10 cellular contexts compared by ENCODE assay signal in the genomic region with DNA sequence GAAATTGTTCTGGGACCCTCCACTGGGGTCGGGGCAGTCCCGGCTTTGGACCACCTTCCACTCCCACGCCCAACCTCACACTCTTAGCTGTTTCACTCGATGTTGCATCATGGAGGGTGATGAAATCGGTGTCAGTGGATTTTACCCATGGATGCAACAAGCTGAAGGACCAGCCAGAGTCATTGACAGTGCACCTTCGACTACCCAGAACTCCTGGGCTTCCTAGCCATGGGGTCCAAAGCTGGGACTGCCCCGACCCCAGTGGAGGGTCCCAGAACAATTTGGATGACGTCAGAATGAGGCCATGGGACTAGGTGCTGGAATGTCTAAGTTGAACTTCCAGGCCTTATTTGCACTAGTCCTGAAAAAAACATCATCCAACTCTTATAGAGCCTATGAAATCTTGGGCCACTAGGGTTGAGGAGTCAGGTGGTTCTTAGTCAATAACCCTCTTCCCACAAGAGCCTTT. TPM values are rescaled to one million over a fixed set of nuclear protein-coding genes. Genes with fewer than 3 reads are reported as not detected.
DNase-seq lines count a peak whose midpoint lies in the region; ATAC-seq and TF ChIP-seq lines count a peak whose summit lies in the region.
"Had no signal": no experiment of that assay in that cellular context is flagged by ENCODE, and none has a peak within 500 bp of the region (broad histone marks: within the 10 kb centered on the region; RNA-seq: fewer than 3 reads in every experiment).

No MANE protein-coding gene starts in this region.

- 80 to 86% methylated on average over 8 of the region's 8 CpGs for WGBS in lower leg skin, 2 donors

- H3K36me3 Mint-ChIP-seq in activated CD4-positive, alpha-beta T cell treated with anti-CD3 and anti-CD28 coated beads, Interleukin-2, amount 10 ng/mL, durations not matched to agents 24 days and 14 days (ENCODE audit: low read depth), result peaks cover 25% of the 10 kb centered on the region
- H3K36me3 Mint-ChIP-seq in activated CD8-positive, alpha-beta T cell treated with anti-CD3 and anti-CD28 coated beads for 36 hours (ENCODE audit: low read depth), result peaks cover 18% of the 10 kb centered on the region

- no peaks in the 10 kb centered on the region for H3K9me3 ChIP-seq in neutrophil
- H3K9me3 ChIP-seq: A549, lower lobe of right lung had no signal

- H3K4me3 Mint-ChIP-seq in activated CD4-positive, alpha-beta T cell treated with anti-CD3 and anti-CD28 coated beads, Interleukin-2, amount 10 ng/mL, durations not matched to agents 24 days and 14 days, result peak overlapping the region; percentile 95
- H3K4me3 Mint-ChIP-seq in activated CD8-positive, alpha-beta T cell treated with anti-CD3 and anti-CD28 coated beads for 36 hours, result peak overlapping the region; percentile 79

- peak overlapping the region; percentile 100 for H3K27ac Mint-ChIP-seq in activated CD4-positive, alpha-beta T cell treated with anti-CD3 and anti-CD28 coated beads, Interleukin-2, amount 10 ng/mL, durations not matched to agents 24 days and 14 days
- H3K27ac Mint-ChIP-seq in activated CD8-positive, alpha-beta T cell treated with anti-CD3 and anti-CD28 coated beads for 36 hours, result peak overlapping the region; percentile 98

- peaks cover 19% of the 10 kb centered on the region for H3K36me3 ChIP-seq in neutrophil

- peak overlapping the region; percentile 59 for H3K27ac ChIP-seq in neutrophil
- H3K27ac ChIP-seq: A549, lower lobe of right lung had no signal

- H3K27me3 ChIP-seq in neutrophil, result no peaks in the 10 kb centered on the region

- no peak for ATAC-seq in activated CD8-positive, alpha-beta T cell treated with anti-CD3 and anti-CD28 coated beads for 36 hours
- no peak for ATAC-seq in HG02623 (IDR thresholded peaks at IDR 0.05; ENCODE audit: unreplicated experiment)
- ATAC-seq: A549, lower lobe of right lung, sciatic nerve had no signal

- H3K9me3 Mint-ChIP-seq in activated CD4-positive, alpha-beta T cell treated with anti-CD3 and anti-CD28 coated beads, Interleukin-2, amount 10 ng/mL, durations not matched to agents 24 days and 14 days, result no peaks in the 10 kb centered on the region
- no peaks in the 10 kb centered on the region for H3K9me3 Mint-ChIP-seq in activated CD8-positive, alpha-beta T cell treated with anti-CD3 and anti-CD28 coated beads for 36 hours

- no peak for DNase-seq in activated CD4-positive, alpha-beta T cell treated with anti-CD3 and anti-CD28 coated beads, Interleukin-2, amount 10 ng/mL, durations not matched to agents 24 days and 14 days
- DNase-seq in activated CD4-positive, alpha-beta T cell treated with anti-CD3 and anti-CD28 coated beads for 4 hours, result no peak
- DNase-seq in activated CD8-positive, alpha-beta T cell treated with anti-CD3 and anti-CD28 coated beads for 36 hours, result peak; percentile 46
- no peak for DNase-seq in lower leg skin (ENCODE audit: low spot score in 2 of 2)
- DNase-seq: lower lobe of right lung had no signal

- H3K4me1 ChIP-seq in neutrophil (ENCODE audit: control insufficient read depth in 1 of 2, insufficient read depth in 1 of 2, low read depth in 1 of 2, low read length in 1 of 2), result peaks cover 28% of the 10 kb centered on the region in 2 experiments

- peaks cover 52% of the 10 kb centered on the region for H3K4me1 Mint-ChIP-seq in activated CD4-positive, alpha-beta T cell treated with anti-CD3 and anti-CD28 coated beads, Interleukin-2, amount 10 ng/mL, durations not matched to agents 24 days and 14 days
- peaks cover 45% of the 10 kb centered on the region for H3K4me1 Mint-ChIP-seq in activated CD8-positive, alpha-beta T cell treated with anti-CD3 and anti-CD28 coated beads for 36 hours (ENCODE audit: low read depth)

- no peak for TF ChIP-seq POLR2A in lower leg skin (IDR thresholded peaks at IDR 0.05)

- H3K4me3 ChIP-seq in neutrophil (ENCODE audit: low read depth in 1 of 2, low read length in 1 of 2), result no peak overlapping the region
- H3K4me3 ChIP-seq in lower leg skin (ENCODE audit: low read depth, poor library complexity, severe bottlenecking), result no peak overlapping the region
- H3K4me3 ChIP-seq: A549, lower lobe of right lung had no signal

- CTCF ChIA-PET in activated CD8-positive, alpha-beta T cell treated with anti-CD3 and anti-CD28 coated beads for 36 hours (lab: Charles Lee), result interaction anchor here (0.8 to 2.1 kb wide), 9 partner anchors 9 to 148 kb away, joined by 3 to 12 read pairs (median 4); partner anchors contain the start of genes CNPY2, SMARCC2 and STAT2

- TF ChIP-seq CTCF in activated CD8-positive, alpha-beta T cell treated with anti-CD3 and anti-CD28 coated beads for 36 hours (IDR thresholded peaks at IDR 0.05), result no peak
- no peak for TF ChIP-seq CTCF in neutrophil (IDR thresholded peaks at IDR 0.05)
- TF ChIP-seq CTCF in lower leg skin (IDR thresholded peaks at IDR 0.05), result no peak

- H3K27me3 Mint-ChIP-seq in activated CD4-positive, alpha-beta T cell treated with anti-CD3 and anti-CD28 coated beads, Interleukin-2, amount 10 ng/mL, durations not matched to agents 24 days and 14 days, result no peaks in the 10 kb centered on the region
- H3K27me3 Mint-ChIP-seq in activated CD8-positive, alpha-beta T cell treated with anti-CD3 and anti-CD28 coated beads for 36 hours, result no peaks in the 10 kb centered on the region

- intact Hi-C loops in activated CD4-positive, alpha-beta T cell treated with anti-CD3 and anti-CD28 coated beads, Interleukin-2, amount 10 ng/mL, durations not matched to agents 24 days and 14 days (cut with micrococcal nuclease), result loop anchor here (1.0 to 10.0 kb wide), 4 partner anchors 21 to 297 kb away; partner anchors contain the start of genes BAZ2A, CS and STAT2
- intact Hi-C loops in activated CD8-positive, alpha-beta T cell treated with anti-CD3 and anti-CD28 coated beads for 36 hours (cut with micrococcal nuclease), result loop anchor here (2.0 kb wide), 1 partner anchor 21 kb away; no protein-coding TSS in a partner anchor
- intact Hi-C loops in lower leg skin (cut with DNase I; ENCODE audit: low total_unique reads), result no loop called here

- POLR2A ChIA-PET in activated CD8-positive, alpha-beta T cell treated with anti-CD3 and anti-CD28 coated beads for 36 hours (lab: Charles Lee), result interaction anchor here (0.6 to 5.6 kb wide), 9 partner anchors 12 to 741 kb away, joined by 3 to 49 read pairs (median 4); partner anchors contain the start of genes CNPY2, NEMP1 and STAT2

RNA-seq across cellular contexts. Expression of gene IL23A, which starts 0.9 kb away (rescaled TPM):
- 36.0 and 36.9 TPM in 2 replicates for total RNA-seq in activated CD4-positive, alpha-beta T cell treated with anti-CD3 and anti-CD28 coated beads, Interleukin-2, amount 10 ng/mL, durations not matched to agents 24 days and 14 days
- total RNA-seq in activated CD8-positive, alpha-beta T cell treated with anti-CD3 and anti-CD28 coated beads for 36 hours, result 10 to 100 TPM; 41.3 to 41.5 TPM
- total RNA-seq in lower leg skin, result under 1 TPM in 1 of 4 donors, not detected in 3; 0.45 TPM
- total RNA-seq: M059J, sciatic nerve had no signal

RNA-seq across cellular contexts. Expression of gene PAN2, which starts 4.0 kb away (rescaled TPM):
- total RNA-seq in activated CD4-positive, alpha-beta T cell treated with anti-CD3 and anti-CD28 coated beads, Interleukin-2, amount 10 ng/mL, durations not matched to agents 24 days and 14 days, result 31.3 and 34.7 TPM in 2 replicates
- 10 to 100 TPM; 55.7 to 69.0 TPM for total RNA-seq in activated CD8-positive, alpha-beta T cell treated with anti-CD3 and anti-CD28 coated beads for 36 hours
- 10 to 100 TPM; 24.2 to 60.1 (median 28.9) TPM for total RNA-seq in lower leg skin

RNA-seq across cellular contexts. Expression of gene CNPY2, which starts 22.0 kb away (rescaled TPM):
- 165 and 169 TPM in 2 replicates for total RNA-seq in activated CD4-positive, alpha-beta T cell treated with anti-CD3 and anti-CD28 coated beads, Interleukin-2, amount 10 ng/mL, durations not matched to agents 24 days and 14 days
- 10 to 100 TPM; 81.0 to 81.7 TPM for total RNA-seq in activated CD8-positive, alpha-beta T cell treated with anti-CD3 and anti-CD28 coated beads for 36 hours
- 10 to 100 TPM; 23.3 to 40.9 (median 37.7) TPM for total RNA-seq in lower leg skin

RNA-seq across cellular contexts. Expression of gene STAT2, which starts 22.1 kb away (rescaled TPM):
- total RNA-seq in activated CD4-positive, alpha-beta T cell treated with anti-CD3 and anti-CD28 coated beads, Interleukin-2, amount 10 ng/mL, durations not matched to agents 24 days and 14 days, result 64.9 and 68.4 TPM in 2 replicates
- total RNA-seq in activated CD8-positive, alpha-beta T cell treated with anti-CD3 and anti-CD28 coated beads for 36 hours, result 10 to 100 TPM; 64.4 to 69.7 TPM
- 10 to 100 TPM; 60.8 to 98.4 (median 92.5) TPM for total RNA-seq in lower leg skin

RNA-seq across cellular contexts. Expression of gene APOF, which starts 24.9 kb away (rescaled TPM):
- not detected in 2 replicates for total RNA-seq in activated CD4-positive, alpha-beta T cell treated with anti-CD3 and anti-CD28 coated beads, Interleukin-2, amount 10 ng/mL, durations not matched to agents 24 days and 14 days
- total RNA-seq in activated CD8-positive, alpha-beta T cell treated with anti-CD3 and anti-CD28 coated beads for 36 hours, result not detected
- total RNA-seq in lower leg skin, result not detected
- total RNA-seq: lower lobe of right lung, M059J, sciatic nerve had no signal

Comparison
In these comparisons a context has a peak if more than half of its experiments do, and no peak if none do; other contexts are left out.
1. RNA of gene IL23A, which starts 0.9 kb away (total RNA-seq): 41.3 to 41.5 TPM in activated CD8-positive, alpha-beta T cell treated with anti-CD3 and anti-CD28 coated beads for 36 hours and 36.0 to 36.9 TPM in activated CD4-positive, alpha-beta T cell treated with anti-CD3 and anti-CD28 coated beads, Interleukin-2, amount 10 ng/mL, durations not matched to agents 24 days and 14 days; 0.45 TPM in lower leg skin; every median in the first group is over 10 times any median in the second.